18 cellular contexts compared by ENCODE assay signal in genomic region chr10:73798927-73799563, GRCh38. TPM values are rescaled to one million over a fixed set of nuclear protein-coding genes. Genes with fewer than 3 reads are reported as not detected.
DNase-seq lines count a peak whose midpoint lies in the region; ATAC-seq and TF ChIP-seq lines count a peak whose summit lies in the region.
"Had no signal": no experiment of that assay in that cellular context is flagged by ENCODE, and none has a peak within 500 bp of the region (broad histone marks: within the 10 kb centered on the region; RNA-seq: fewer than 3 reads in every experiment).

No MANE protein-coding gene starts in this region.

- peak in 1 of 3 donors; percentile 8 for TF ChIP-seq POLR2A in spleen (IDR thresholded peaks at IDR 0.05)

- no peaks in the 10 kb centered on the region for H3K27me3 ChIP-seq in spleen (replicated peaks in 1 of 7)
- H3K27me3 ChIP-seq: BE2C, gastrocnemius medialis had no signal

- ATAC-seq in T-helper 17 cell, result peak; percentile 27
- ATAC-seq in left ventricle myocardium superior, result peak; percentile 18
- ATAC-seq in GM19328 (IDR thresholded peaks at IDR 0.05; ENCODE audit: unreplicated experiment), result no peak
- ATAC-seq: gastrocnemius medialis had no signal

- POLR2A ChIA-PET in HEK293 (lab: Yijun Ruan, JAX), result interaction anchor here (1.4 to 2.6 kb wide), 4 partner anchors 11 to 17 kb away, joined by 3 to 15 read pairs (median 6); partner anchors contain the start of genes CHCHD1 and ZSWIM8

- no peaks in the 10 kb centered on the region for H3K27me3 Mint-ChIP-seq in T-helper 17 cell

- H3K27ac ChIP-seq in HEK293 (ENCODE audit: extremely low read depth, low read depth, low read length) (no peak overlapping the region), spleen (peak overlapping the region in 1 of 8 donors; percentile 27)
- H3K27ac ChIP-seq: gastrocnemius medialis, PC-9 had no signal

- TF ChIP-seq CTCF in HEK293 (tag by site-specific recombination; IDR thresholded peaks at IDR 0.05) (no peak), spleen (IDR thresholded peaks at IDR 0.05 in 8 of 11, conservative IDR thresholded peaks at IDR 0.05 in 3 of 11) (no peak)

- H3K4me1 ChIP-seq in HEK293 (ENCODE audit: control insufficient read depth, insufficient read depth, low read length) (no peaks in the 10 kb centered on the region), spleen (peaks cover 0 to 19% (median 6%) of the 10 kb centered on the region in 6 donors)
- H3K4me1 ChIP-seq: BE2C, gastrocnemius medialis had no signal

- intact Hi-C loops in left ventricle myocardium superior (cut with micrococcal nuclease) (no loop called here), spleen (cut with DNase I; ENCODE audit: low total_unique reads) (no loop called here)

- H3K36me3 ChIP-seq in HEK293 (ENCODE audit: control insufficient read depth in 2 of 2, insufficient read depth in 1 of 2, low read length in 2 of 2) (peaks cover 25 to 98% of the 10 kb centered on the region in 2 experiments), spleen (peaks cover under 1 to 100% (median 98%) of the 10 kb centered on the region in 6 donors)

- CTCF ChIA-PET in HEK293 (lab: Yijun Ruan, JAX), result no interaction called here

- peak overlapping the region; percentile 68 for H3K27ac Mint-ChIP-seq in T-helper 17 cell
- H3K27ac Mint-ChIP-seq: activated T-helper 2 cell treated with anti-CD3 and anti-CD28 coated beads, Interferon-gamma antibody, Interleukin-2, Interleukin-4, amounts not matched to agents 10 μg/mL and 5 μg/mL and 100 μg/mL, durations not matched to agents 14 hours and 24 hours and 36 hours had no signal

- WGBS in spleen, 5 donors, result 84 to 94% (median 88%) methylated on average over 7 to 10 of the region's 10 CpGs

- H3K4me1 Mint-ChIP-seq in T-helper 17 cell, result peaks cover 10% of the 10 kb centered on the region

- H3K36me3 Mint-ChIP-seq in T-helper 17 cell (ENCODE audit: low read depth), result peaks cover 11% of the 10 kb centered on the region

- peak overlapping the region; percentile 39 for H3K4me3 Mint-ChIP-seq in T-helper 17 cell

- DNase-seq in T-helper 17 cell (no peak), left ventricle myocardium superior (no peak), spleen (peak; percentile 74), SHP77 treated with DMSO at 0.1 percent for 48 hours (lab: John Stamatoyannopoulos, UW) (no peak), cerebellar cortex (ENCODE audit: low spot score) (no peak)
- DNase-seq: activated CD4-positive, alpha-beta T cell treated with anti-CD3 and anti-CD28 coated beads, Interleukin-2, amount 50 U/mL, for 4 hours; anterior cingulate cortex; BE2C; gastrocnemius medialis; HCEC 1CT; left cardiac atrium; NCI-H1105; occipital lobe; small intestine had no signal

- H3K4me3 ChIP-seq in HEK293 (ENCODE audit: low read depth, low read length), result no peak overlapping the region
- H3K4me3 ChIP-seq in spleen, result no peak overlapping the region
- H3K4me3 ChIP-seq: gastrocnemius medialis, PC-9 had no signal

- no peaks in the 10 kb centered on the region for H3K9me3 ChIP-seq in HEK293 (ENCODE audit: control insufficient read depth, insufficient read depth, low read depth, low read length)
- H3K9me3 ChIP-seq in T-helper 17 cell (ENCODE audit: control insufficient read depth, low read length, poor library complexity, severe bottlenecking), result no peaks in the 10 kb centered on the region
- H3K9me3 ChIP-seq in spleen, result no peaks in the 10 kb centered on the region
- H3K9me3 ChIP-seq: BE2C, gastrocnemius medialis had no signal

TF ChIP-seq in HEK293, 187 proteins besides CTCF, POLR2A, EP300 and RAD21:
- TF ChIP-seq ZNF843 (tag by site-specific recombination; IDR thresholded peaks at IDR 0.05), result no peak
- TF ChIP-seq ZNF555 (tag by site-specific recombination; conservative IDR thresholded peaks at IDR 0.05), result no peak
- TF ChIP-seq HIC1 (tag by site-specific recombination; IDR thresholded peaks at IDR 0.05), result 0 out of 2 replicates have a peak, but pooled peaks have one; percentile 29
- no peak for TF ChIP-seq SCRT1 (tag by site-specific recombination; IDR thresholded peaks at IDR 0.05; ENCODE audit: borderline replicate concordance)
- no peak for TF ChIP-seq ZNF768 (tag by site-specific recombination; IDR thresholded peaks at IDR 0.05)
- 0 out of 2 replicates have a peak, but pooled peaks have one; percentile 9 for TF ChIP-seq ZNF335 (tag by site-specific recombination; conservative IDR thresholded peaks at IDR 0.05)
- no peak for TF ChIP-seq ZNF302 (tag by site-specific recombination; IDR thresholded peaks at IDR 0.05; ENCODE audit: low read depth)
- no peak for TF ChIP-seq ZSCAN16 (tag by site-specific recombination; IDR thresholded peaks at IDR 0.05)
TF ChIP-seq in HEK293: peak in this region for 2.

RNA-seq across cellular contexts. Expression of gene NDST2, which starts 12.4 kb away (rescaled TPM):
- total RNA-seq in T-helper 17 cell (10 to 100 TPM; 80.6 to 80.9 TPM), left ventricle myocardium superior (11.7 TPM), spleen (100 to 1,000 TPM in 5 of 7 donors, 10 to 100 TPM in 2; 84.6 to 159 (median 117) TPM)
- polyA plus RNA-seq in spleen, result 10 to 100 TPM; 10.9 to 21.7 (median 12.3) TPM

RNA-seq across cellular contexts. Expression of gene ZSWIM8, which starts 13.6 kb away (rescaled TPM):
- 10 to 100 TPM; 71.7 to 74.7 TPM for total RNA-seq in T-helper 17 cell
- 53.9 TPM for total RNA-seq in left ventricle myocardium superior
- total RNA-seq in spleen, result 100 to 1,000 TPM in 6 of 7 donors, 10 to 100 TPM in 1; 97.0 to 141 (median 129) TPM
- polyA plus RNA-seq in spleen, result 100 to 1,000 TPM in 2 of 3 donors, 10 to 100 TPM in 1; 51.5 to 109 (median 101) TPM

RNA-seq across cellular contexts. Expression of gene CHCHD1, which starts 17.2 kb away (rescaled TPM):
- 1 to 10 TPM; 6.6 to 7.6 TPM for total RNA-seq in T-helper 17 cell
- total RNA-seq in left ventricle myocardium superior, result 29.2 TPM
- total RNA-seq in spleen, result 10 to 100 TPM; 14.6 to 31.6 (median 18.3) TPM
- 10 to 100 TPM; 57.9 to 75.9 (median 73.1) TPM for polyA plus RNA-seq in spleen

RNA-seq across cellular contexts. Expression of gene SEC24C, which starts 54.9 kb away (rescaled TPM):
- total RNA-seq in T-helper 17 cell, result 10 to 100 TPM; 85.0 to 85.5 TPM
- 50.5 TPM for total RNA-seq in left ventricle myocardium superior
- total RNA-seq in spleen, result 10 to 100 TPM; 61.1 to 75.6 (median 71.6) TPM
- polyA plus RNA-seq in spleen, result 10 to 100 TPM; 20.4 to 42.3 (median 28.6) TPM
